8 cellular contexts compared by ENCODE assay signal in the genomic region with DNA sequence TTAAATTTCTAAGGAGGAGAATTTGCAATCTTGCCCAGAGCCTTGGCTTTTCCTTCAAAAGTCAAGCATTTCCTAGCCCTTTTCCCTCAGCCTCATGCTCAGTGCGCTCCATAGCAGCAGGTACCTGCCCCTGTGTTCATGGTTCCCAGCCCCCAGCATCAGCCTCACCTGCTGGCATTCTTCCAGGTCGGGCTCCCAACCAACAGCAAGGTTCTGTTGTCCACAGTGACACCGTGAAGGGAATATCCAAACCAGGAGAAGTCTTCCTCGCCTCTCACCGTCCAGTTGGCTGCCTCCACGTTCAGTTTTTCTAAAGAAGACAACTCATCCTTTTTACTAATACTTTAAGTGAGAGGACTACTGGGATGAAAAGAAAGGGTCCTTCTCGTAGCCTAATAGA.
"Had no signal": no experiment of that assay in that cellular context is flagged by ENCODE, and none has a peak within 500 bp of the region (broad histone marks: within the 10 kb centered on the region; RNA-seq: fewer than 3 reads in every experiment).

No MANE protein-coding gene starts in this region.

- DNase-seq: H9, HCEC 1CT had no signal

- H3K27ac ChIP-seq: HL-60 had no signal

- H3K9me3 Mint-ChIP-seq: GM23338, H9, IgD-negative memory B cell had no signal

- H3K4me3 Mint-ChIP-seq: GM23338, H9, IgD-negative memory B cell had no signal

- H3K4me1 Mint-ChIP-seq: IgD-negative memory B cell had no signal

- H3K4me3 ChIP-seq: GM23338 had no signal

- H3K27me3 Mint-ChIP-seq: IgD-negative memory B cell had no signal

- H2AFZ ChIP-seq: GM23338 had no signal

- FAIRE-seq: H1, H54, HepG2 had no signal

- H3K27ac Mint-ChIP-seq: GM23338, IgD-negative memory B cell had no signal

- H3K4me2 ChIP-seq: GM23338 had no signal

- ATAC-seq: HepG2 had no signal
